In the genomic region with DNA sequence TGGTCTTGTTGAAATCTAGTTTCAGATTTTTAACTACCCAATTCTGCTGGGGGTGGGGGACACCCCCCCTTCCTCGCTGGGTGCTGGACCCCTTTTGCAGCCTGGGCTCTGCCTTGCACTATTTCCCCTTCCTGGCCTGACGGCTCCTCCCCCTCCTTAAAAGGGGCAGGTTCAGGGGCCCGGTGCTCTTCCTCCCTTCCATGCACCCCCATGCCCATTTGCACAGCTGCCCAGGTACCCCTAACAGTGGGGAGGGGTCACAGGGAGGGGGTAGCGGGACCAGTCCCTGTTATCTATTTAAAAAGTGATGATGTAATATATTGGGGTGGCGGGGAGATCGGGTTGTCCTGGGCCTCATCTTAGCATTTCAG, we compare ENCODE assay signal across 8 cellular contexts. TPM values are rescaled to one million over a fixed set of nuclear protein-coding genes. Genes with fewer than 3 reads are reported as not detected.
DNase-seq lines count a peak whose midpoint lies in the region; ATAC-seq and TF ChIP-seq lines count a peak whose summit lies in the region.

No MANE protein-coding gene starts in this region.

- no peak for TF ChIP-seq CTCF in left lung (IDR thresholded peaks at IDR 0.05)
- no peak for TF ChIP-seq CTCF in upper lobe of right lung (IDR thresholded peaks at IDR 0.05)

- H3K27me3 ChIP-seq in left lung (no peaks in the 10 kb centered on the region), upper lobe of right lung (no peaks in the 10 kb centered on the region)

- no peaks in the 10 kb centered on the region for H3K9me3 Mint-ChIP-seq in activated naive CD4-positive, alpha-beta T cell treated with anti-CD3 and anti-CD28 coated beads for 36 hours
- no peaks in the 10 kb centered on the region for H3K9me3 Mint-ChIP-seq in activated naive CD8-positive, alpha-beta T cell (ENCODE audit: low read depth)

- H3K27me3 Mint-ChIP-seq in activated naive CD4-positive, alpha-beta T cell treated with anti-CD3 and anti-CD28 coated beads for 36 hours (ENCODE audit: low read depth): no peaks in the 10 kb centered on the region
- H3K27me3 Mint-ChIP-seq in activated naive CD8-positive, alpha-beta T cell: peaks cover 1% of the 10 kb centered on the region

- H3K36me3 Mint-ChIP-seq in activated naive CD4-positive, alpha-beta T cell treated with anti-CD3 and anti-CD28 coated beads for 36 hours (ENCODE audit: low read depth): peaks cover 27% of the 10 kb centered on the region
- no peaks in the 10 kb centered on the region for H3K36me3 Mint-ChIP-seq in activated naive CD8-positive, alpha-beta T cell

- H3K4me1 Mint-ChIP-seq in activated naive CD4-positive, alpha-beta T cell treated with anti-CD3 and anti-CD28 coated beads for 36 hours (ENCODE audit: low read depth): peaks cover 59% of the 10 kb centered on the region
- H3K4me1 Mint-ChIP-seq in activated naive CD8-positive, alpha-beta T cell (ENCODE audit: low read depth): peaks cover 39% of the 10 kb centered on the region

- H3K4me3 Mint-ChIP-seq in activated naive CD4-positive, alpha-beta T cell treated with anti-CD3 and anti-CD28 coated beads for 36 hours: peak overlapping the region; percentile 56
- peak overlapping the region; percentile 61 for H3K4me3 Mint-ChIP-seq in activated naive CD8-positive, alpha-beta T cell

- in situ Hi-C loops in G401 (cut with HindIII; ENCODE audit: low sequenced_read_pairs): no loop called here

- peak overlapping the region; percentile 74 to 78 for H3K27ac ChIP-seq in left lung
- peak overlapping the region; percentile 76 for H3K27ac ChIP-seq in upper lobe of right lung

- no peak for DNase-seq in activated naive CD4-positive, alpha-beta T cell treated with anti-CD3 and anti-CD28 coated beads for 36 hours
- no peak for DNase-seq in activated naive CD4-positive, alpha-beta T cell treated with anti-CD3 and anti-CD28 coated beads, Interleukin-2, amount 50 U/mL, for 16 hours
- DNase-seq in left lung (no peak), upper lobe of right lung (no peak), G401 (ENCODE audit: low spot score) (no peak)

- ATAC-seq in left lung: no peak
- ATAC-seq in upper lobe of right lung: no peak
- ATAC-seq in GM18867 (IDR thresholded peaks at IDR 0.05; ENCODE audit: unreplicated experiment): no peak
- no peak for ATAC-seq in GM18907 (IDR thresholded peaks at IDR 0.05; ENCODE audit: unreplicated experiment)

- CTCF ChIA-PET in activated naive CD4-positive, alpha-beta T cell treated with anti-CD3 and anti-CD28 coated beads for 36 hours (lab: Charles Lee): interaction anchor here (0.6 to 4.1 kb wide), 19 partner anchors 10 to 155 kb away, joined by 3 to 37 read pairs (median 6); partner anchors contain the start of genes FLAD1, KRTCAP2, LENEP and PBXIP1

- intact Hi-C loops in activated naive CD4-positive, alpha-beta T cell treated with anti-CD3 and anti-CD28 coated beads for 36 hours (cut with micrococcal nuclease): loop anchor here (1.0 to 2.0 kb wide), 8 partner anchors 9 to 67 kb away; partner anchors contain the start of genes ADAM15, CKS1B, FLAD1 and PYGO2
- intact Hi-C loops in left lung (cut with DNase I) (no loop called here), upper lobe of right lung (cut with DNase I) (no loop called here)

- H3K36me3 ChIP-seq in left lung (peaks cover 0 to 56% of the 10 kb centered on the region in 2 donors), upper lobe of right lung (peaks cover 28% of the 10 kb centered on the region)

- peak overlapping the region; percentile 82 for H3K27ac Mint-ChIP-seq in activated naive CD4-positive, alpha-beta T cell treated with anti-CD3 and anti-CD28 coated beads for 36 hours
- H3K27ac Mint-ChIP-seq in activated naive CD8-positive, alpha-beta T cell: no peak overlapping the region

- H3K4me3 ChIP-seq in left lung (peak overlapping the region in 1 of 2 donors; percentile 36), upper lobe of right lung (peak overlapping the region; percentile 47)

- no peaks in the 10 kb centered on the region for H3K9me3 ChIP-seq in left lung
- H3K9me3 ChIP-seq in upper lobe of right lung: no peaks in the 10 kb centered on the region

- H3K4me1 ChIP-seq in left lung: peaks cover 20 to 65% of the 10 kb centered on the region in 2 donors
- peaks cover 34% of the 10 kb centered on the region for H3K4me1 ChIP-seq in upper lobe of right lung

RNA-seq across cellular contexts. Expression of gene ZBTB7B, which starts 15.3 kb away (rescaled TPM):
- 100 to 1,000 TPM in 1 of 2 experiments, 10 to 100 TPM in 1; 90.6 to 101 TPM for total RNA-seq in activated naive CD4-positive, alpha-beta T cell treated with anti-CD3 and anti-CD28 coated beads for 36 hours
- total RNA-seq in left lung (100 to 1,000 TPM in 1 of 2 donors, 10 to 100 TPM in 1; 60.5 to 104 TPM), upper lobe of right lung (80.4 TPM)
- total RNA-seq in G401 (2014; rRNA removed; shearing (Covaris generic)): 30.6 and 33.0 TPM in 2 replicates

RNA-seq across cellular contexts. Expression of gene DCST2, which starts 15.7 kb away (rescaled TPM):
- 1 to 10 TPM; 1.1 to 1.5 TPM for total RNA-seq in activated naive CD4-positive, alpha-beta T cell treated with anti-CD3 and anti-CD28 coated beads for 36 hours
- total RNA-seq in left lung (1 to 10 TPM in 1 of 2 donors, under 1 TPM in 1; 0.60 to 1.3 TPM), upper lobe of right lung (1.5 TPM)
- total RNA-seq in G401 (2014; rRNA removed; shearing (Covaris generic)): 0.31 TPM in 1 of 2 replicates, not detected in the other

RNA-seq across cellular contexts. Expression of gene DCST1, which starts 15.7 kb away (rescaled TPM):
- not detected for total RNA-seq in activated naive CD4-positive, alpha-beta T cell treated with anti-CD3 and anti-CD28 coated beads for 36 hours
- total RNA-seq in left lung: not detected
- total RNA-seq in upper lobe of right lung: not detected
- total RNA-seq in G401 (2014; rRNA removed; shearing (Covaris generic)): not detected in 2 replicates

RNA-seq across cellular contexts. Expression of gene LENEP, which starts 24.5 kb away (rescaled TPM):
- total RNA-seq in activated naive CD4-positive, alpha-beta T cell treated with anti-CD3 and anti-CD28 coated beads for 36 hours: under 1 TPM; 0.36 to 0.99 TPM
- total RNA-seq in left lung: under 1 TPM in 1 of 2 donors, not detected in 1; 0.52 TPM
- total RNA-seq in upper lobe of right lung: not detected
- total RNA-seq in G401 (2014; rRNA removed; shearing (Covaris generic)): 0.74 TPM in 1 of 2 replicates, not detected in the other

RNA-seq across cellular contexts. Expression of gene ADAM15, which starts 33.2 kb away (rescaled TPM):
- total RNA-seq in activated naive CD4-positive, alpha-beta T cell treated with anti-CD3 and anti-CD28 coated beads for 36 hours: 10 to 100 TPM; 53.8 to 55.8 TPM
- total RNA-seq in left lung: 100 to 1,000 TPM; 116 to 172 TPM
- 163 TPM for total RNA-seq in upper lobe of right lung
- 82.2 and 92.9 TPM in 2 replicates for total RNA-seq in G401 (2014; rRNA removed; shearing (Covaris generic))
